In the genomic region with DNA sequence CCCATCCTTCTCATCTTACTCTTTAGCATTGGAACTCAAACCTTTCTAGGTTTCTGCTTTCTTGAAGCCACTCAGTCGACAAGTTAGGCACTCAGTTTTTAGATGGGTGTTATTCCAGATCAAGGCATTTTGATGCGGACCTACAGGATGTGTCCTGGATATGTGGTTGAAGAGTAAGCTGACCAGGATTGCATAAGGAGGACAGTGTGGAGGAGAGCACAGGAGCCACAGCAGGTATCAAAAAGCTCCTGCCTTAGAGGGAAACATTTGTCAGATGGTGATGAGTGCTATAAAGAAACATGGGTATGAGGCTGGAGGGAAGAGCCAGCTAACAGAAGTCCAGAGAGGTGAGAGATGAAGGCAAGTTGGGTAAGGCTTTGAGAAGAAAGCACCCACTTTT, we compare ENCODE assay signal across 4 cellular contexts.
TF ChIP-seq lines count a peak whose summit lies in the region.

No MANE protein-coding gene starts in this region.

TF ChIP-seq in SK-N-SH treated with all-trans-retinoic acid at 6 μM for 48 hours, 23 proteins besides CTCF, POLR2A, EP300 and RAD21:
- TF ChIP-seq TCF4 (CRISPR knock-in tag; IDR thresholded peaks at IDR 0.05; ENCODE audit: borderline replicate concordance) = no peak
- TF ChIP-seq, protein P1, sequence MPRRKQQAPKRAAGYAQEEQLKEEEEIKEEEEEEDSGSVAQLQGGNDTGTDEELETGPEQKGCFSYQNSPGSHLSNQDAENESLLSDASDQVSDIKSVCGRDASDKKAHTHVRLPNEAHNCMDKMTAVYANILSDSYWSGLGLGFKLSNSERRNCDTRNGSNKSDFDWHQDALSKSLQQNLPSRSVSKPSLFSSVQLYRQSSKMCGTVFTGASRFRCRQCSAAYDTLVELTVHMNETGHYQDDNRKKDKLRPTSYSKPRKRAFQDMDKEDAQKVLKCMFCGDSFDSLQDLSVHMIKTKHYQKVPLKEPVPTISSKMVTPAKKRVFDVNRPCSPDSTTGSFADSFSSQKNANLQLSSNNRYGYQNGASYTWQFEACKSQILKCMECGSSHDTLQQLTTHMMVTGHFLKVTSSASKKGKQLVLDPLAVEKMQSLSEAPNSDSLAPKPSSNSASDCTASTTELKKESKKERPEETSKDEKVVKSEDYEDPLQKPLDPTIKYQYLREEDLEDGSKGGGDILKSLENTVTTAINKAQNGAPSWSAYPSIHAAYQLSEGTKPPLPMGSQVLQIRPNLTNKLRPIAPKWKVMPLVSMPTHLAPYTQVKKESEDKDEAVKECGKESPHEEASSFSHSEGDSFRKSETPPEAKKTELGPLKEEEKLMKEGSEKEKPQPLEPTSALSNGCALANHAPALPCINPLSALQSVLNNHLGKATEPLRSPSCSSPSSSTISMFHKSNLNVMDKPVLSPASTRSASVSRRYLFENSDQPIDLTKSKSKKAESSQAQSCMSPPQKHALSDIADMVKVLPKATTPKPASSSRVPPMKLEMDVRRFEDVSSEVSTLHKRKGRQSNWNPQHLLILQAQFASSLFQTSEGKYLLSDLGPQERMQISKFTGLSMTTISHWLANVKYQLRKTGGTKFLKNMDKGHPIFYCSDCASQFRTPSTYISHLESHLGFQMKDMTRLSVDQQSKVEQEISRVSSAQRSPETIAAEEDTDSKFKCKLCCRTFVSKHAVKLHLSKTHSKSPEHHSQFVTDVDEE (CRISPR knock-in tag; IDR thresholded peaks at IDR 0.05) = no peak
- no peak for TF ChIP-seq ESRRG (CRISPR knock-in tag; IDR thresholded peaks at IDR 0.05)
- TF ChIP-seq SNAI2 (CRISPR knock-in tag; IDR thresholded peaks at IDR 0.05) = no peak

TF ChIP-seq in SK-N-SH, 30 proteins besides CTCF, POLR2A, EP300 and RAD21 (continues in another document):
- TF ChIP-seq RXRA (IDR thresholded peaks at IDR 0.05; ENCODE audit: borderline replicate concordance, low read depth) (no peak), TAF1 (IDR thresholded peaks at IDR 0.05; ENCODE audit: borderline replicate concordance, low read depth, low read length) (no peak), FOSL2 (IDR thresholded peaks at IDR 0.05; ENCODE audit: borderline replicate concordance, low read depth) (no peak), SIN3A (IDR thresholded peaks at IDR 0.05; ENCODE audit: borderline replicate concordance, low read depth, low read length) (no peak), SMC3 (IDR thresholded peaks at IDR 0.05; ENCODE audit: low read depth, low read length) (no peak), FOXM1 (IDR thresholded peaks at IDR 0.05; ENCODE audit: low read depth) (no peak), NRF1 (IDR thresholded peaks at IDR 0.05; ENCODE audit: low read depth, low read length) (no peak), MXI1 (IDR thresholded peaks at IDR 0.05; ENCODE audit: low read depth, low read length) (no peak), JUND (IDR thresholded peaks at IDR 0.05) (no peak), RFX5 (IDR thresholded peaks at IDR 0.05; ENCODE audit: low read length) (no peak), POLR2AphosphoS5 (IDR thresholded peaks at IDR 0.05; ENCODE audit: low read depth, low read length) (no peak)
- TF ChIP-seq, protein P2, sequence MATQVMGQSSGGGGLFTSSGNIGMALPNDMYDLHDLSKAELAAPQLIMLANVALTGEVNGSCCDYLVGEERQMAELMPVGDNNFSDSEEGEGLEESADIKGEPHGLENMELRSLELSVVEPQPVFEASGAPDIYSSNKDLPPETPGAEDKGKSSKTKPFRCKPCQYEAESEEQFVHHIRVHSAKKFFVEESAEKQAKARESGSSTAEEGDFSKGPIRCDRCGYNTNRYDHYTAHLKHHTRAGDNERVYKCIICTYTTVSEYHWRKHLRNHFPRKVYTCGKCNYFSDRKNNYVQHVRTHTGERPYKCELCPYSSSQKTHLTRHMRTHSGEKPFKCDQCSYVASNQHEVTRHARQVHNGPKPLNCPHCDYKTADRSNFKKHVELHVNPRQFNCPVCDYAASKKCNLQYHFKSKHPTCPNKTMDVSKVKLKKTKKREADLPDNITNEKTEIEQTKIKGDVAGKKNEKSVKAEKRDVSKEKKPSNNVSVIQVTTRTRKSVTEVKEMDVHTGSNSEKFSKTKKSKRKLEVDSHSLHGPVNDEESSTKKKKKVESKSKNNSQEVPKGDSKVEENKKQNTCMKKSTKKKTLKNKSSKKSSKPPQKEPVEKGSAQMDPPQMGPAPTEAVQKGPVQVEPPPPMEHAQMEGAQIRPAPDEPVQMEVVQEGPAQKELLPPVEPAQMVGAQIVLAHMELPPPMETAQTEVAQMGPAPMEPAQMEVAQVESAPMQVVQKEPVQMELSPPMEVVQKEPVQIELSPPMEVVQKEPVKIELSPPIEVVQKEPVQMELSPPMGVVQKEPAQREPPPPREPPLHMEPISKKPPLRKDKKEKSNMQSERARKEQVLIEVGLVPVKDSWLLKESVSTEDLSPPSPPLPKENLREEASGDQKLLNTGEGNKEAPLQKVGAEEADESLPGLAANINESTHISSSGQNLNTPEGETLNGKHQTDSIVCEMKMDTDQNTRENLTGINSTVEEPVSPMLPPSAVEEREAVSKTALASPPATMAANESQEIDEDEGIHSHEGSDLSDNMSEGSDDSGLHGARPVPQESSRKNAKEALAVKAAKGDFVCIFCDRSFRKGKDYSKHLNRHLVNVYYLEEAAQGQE (IDR thresholded peaks at IDR 0.05; ENCODE audit: low read depth, low read length) = no peak
- TF ChIP-seq, protein P3, sequence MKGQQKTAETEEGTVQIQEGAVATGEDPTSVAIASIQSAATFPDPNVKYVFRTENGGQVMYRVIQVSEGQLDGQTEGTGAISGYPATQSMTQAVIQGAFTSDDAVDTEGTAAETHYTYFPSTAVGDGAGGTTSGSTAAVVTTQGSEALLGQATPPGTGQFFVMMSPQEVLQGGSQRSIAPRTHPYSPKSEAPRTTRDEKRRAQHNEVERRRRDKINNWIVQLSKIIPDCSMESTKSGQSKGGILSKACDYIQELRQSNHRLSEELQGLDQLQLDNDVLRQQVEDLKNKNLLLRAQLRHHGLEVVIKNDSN (IDR thresholded peaks at IDR 0.05; ENCODE audit: borderline replicate concordance, low read depth) = no peak

TF ChIP-seq in HCT116, 20 proteins besides CTCF, POLR2A, EP300 and RAD21 (continues in another document):
- TF ChIP-seq, protein P4, sequence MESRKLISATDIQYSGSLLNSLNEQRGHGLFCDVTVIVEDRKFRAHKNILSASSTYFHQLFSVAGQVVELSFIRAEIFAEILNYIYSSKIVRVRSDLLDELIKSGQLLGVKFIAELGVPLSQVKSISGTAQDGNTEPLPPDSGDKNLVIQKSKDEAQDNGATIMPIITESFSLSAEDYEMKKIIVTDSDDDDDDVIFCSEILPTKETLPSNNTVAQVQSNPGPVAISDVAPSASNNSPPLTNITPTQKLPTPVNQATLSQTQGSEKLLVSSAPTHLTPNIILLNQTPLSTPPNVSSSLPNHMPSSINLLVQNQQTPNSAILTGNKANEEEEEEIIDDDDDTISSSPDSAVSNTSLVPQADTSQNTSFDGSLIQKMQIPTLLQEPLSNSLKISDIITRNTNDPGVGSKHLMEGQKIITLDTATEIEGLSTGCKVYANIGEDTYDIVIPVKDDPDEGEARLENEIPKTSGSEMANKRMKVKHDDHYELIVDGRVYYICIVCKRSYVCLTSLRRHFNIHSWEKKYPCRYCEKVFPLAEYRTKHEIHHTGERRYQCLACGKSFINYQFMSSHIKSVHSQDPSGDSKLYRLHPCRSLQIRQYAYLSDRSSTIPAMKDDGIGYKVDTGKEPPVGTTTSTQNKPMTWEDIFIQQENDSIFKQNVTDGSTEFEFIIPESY (IDR thresholded peaks at IDR 0.05; ENCODE audit: extremely low read depth, insufficient replicate concordance, low read length) = no peak
- TF ChIP-seq ZNF274 (IDR thresholded peaks at IDR 0.05; ENCODE audit: low read depth, low read length) (no peak), SIN3A (IDR thresholded peaks at IDR 0.05; ENCODE audit: low read depth) (no peak), TCF7L2 (IDR thresholded peaks at IDR 0.05; ENCODE audit: borderline replicate concordance, extremely low read depth, insufficient read depth, insufficient read length) (no peak), CEBPB (IDR thresholded peaks at IDR 0.05; ENCODE audit: low read depth) (no peak), SP1 (IDR thresholded peaks at IDR 0.05; ENCODE audit: low read depth) (no peak), JUND (IDR thresholded peaks at IDR 0.05) (no peak), ELF1 (IDR thresholded peaks at IDR 0.05; ENCODE audit: borderline replicate concordance, low read depth) (no peak), POLR2AphosphoS5 (IDR thresholded peaks at IDR 0.05; ENCODE audit: low read depth, low read length) (no peak)
- TF ChIP-seq, protein P5, sequence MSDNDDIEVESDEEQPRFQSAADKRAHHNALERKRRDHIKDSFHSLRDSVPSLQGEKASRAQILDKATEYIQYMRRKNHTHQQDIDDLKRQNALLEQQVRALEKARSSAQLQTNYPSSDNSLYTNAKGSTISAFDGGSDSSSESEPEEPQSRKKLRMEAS (IDR thresholded peaks at IDR 0.05) = no peak
- TF ChIP-seq, protein P2 (IDR thresholded peaks at IDR 0.05; ENCODE audit: low read depth) = no peak
- TF ChIP-seq, protein P6, sequence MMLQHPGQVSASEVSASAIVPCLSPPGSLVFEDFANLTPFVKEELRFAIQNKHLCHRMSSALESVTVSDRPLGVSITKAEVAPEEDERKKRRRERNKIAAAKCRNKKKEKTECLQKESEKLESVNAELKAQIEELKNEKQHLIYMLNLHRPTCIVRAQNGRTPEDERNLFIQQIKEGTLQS (IDR thresholded peaks at IDR 0.05) = no peak

TF ChIP-seq in K562, 482 proteins besides CTCF, POLR2A, EP300 and RAD21:
- TF ChIP-seq IFI16 (CRISPR knock-in tag; IDR thresholded peaks at IDR 0.05) (no peak), ERF (CRISPR knock-in tag; IDR thresholded peaks at IDR 0.05) (no peak), ZNF717 (CRISPR knock-in tag; IDR thresholded peaks at IDR 0.05) (no peak), DNMT1 (IDR thresholded peaks at IDR 0.05) (no peak), NFIC (IDR thresholded peaks at IDR 0.05) (no peak), CHCHD3 (CRISPR knock-in tag; IDR thresholded peaks at IDR 0.05) (no peak), KAT2B (IDR thresholded peaks at IDR 0.05; ENCODE audit: low read depth, low read length) (no peak), NR2C2 (CRISPR knock-in tag; IDR thresholded peaks at IDR 0.05) (no peak), NR2C2 (tag; IDR thresholded peaks at IDR 0.05) (no peak), MED1 (CRISPR knock-in tag; IDR thresholded peaks at IDR 0.05; ENCODE audit: borderline replicate concordance) (no peak), CREBBP (IDR thresholded peaks at IDR 0.05; ENCODE audit: low read depth, low read length) (no peak), SNRNP70 (optimal IDR thresholded peaks at IDR 0.05; ENCODE audit: low read depth, low read length) (no peak), KAT8 (IDR thresholded peaks at IDR 0.05; ENCODE audit: low read depth) (no peak), PPARD (CRISPR knock-in tag; IDR thresholded peaks at IDR 0.05) (no peak), ZC3H4 (CRISPR knock-in tag; IDR thresholded peaks at IDR 0.05; ENCODE audit: borderline replicate concordance) (no peak), SIN3A (IDR thresholded peaks at IDR 0.05; ENCODE audit: borderline replicate concordance in 2 of 2, control insufficient read depth in 1 of 2, low read depth in 2 of 2, low read length in 2 of 2) (no peak)
- TF ChIP-seq, protein P7, sequence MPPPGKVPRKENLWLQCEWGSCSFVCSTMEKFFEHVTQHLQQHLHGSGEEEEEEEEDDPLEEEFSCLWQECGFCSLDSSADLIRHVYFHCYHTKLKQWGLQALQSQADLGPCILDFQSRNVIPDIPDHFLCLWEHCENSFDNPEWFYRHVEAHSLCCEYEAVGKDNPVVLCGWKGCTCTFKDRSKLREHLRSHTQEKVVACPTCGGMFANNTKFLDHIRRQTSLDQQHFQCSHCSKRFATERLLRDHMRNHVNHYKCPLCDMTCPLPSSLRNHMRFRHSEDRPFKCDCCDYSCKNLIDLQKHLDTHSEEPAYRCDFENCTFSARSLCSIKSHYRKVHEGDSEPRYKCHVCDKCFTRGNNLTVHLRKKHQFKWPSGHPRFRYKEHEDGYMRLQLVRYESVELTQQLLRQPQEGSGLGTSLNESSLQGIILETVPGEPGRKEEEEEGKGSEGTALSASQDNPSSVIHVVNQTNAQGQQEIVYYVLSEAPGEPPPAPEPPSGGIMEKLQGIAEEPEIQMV (tag; conservative IDR thresholded peaks at IDR 0.05; ENCODE audit: low read depth) = no peak
- TF ChIP-seq, protein P8, sequence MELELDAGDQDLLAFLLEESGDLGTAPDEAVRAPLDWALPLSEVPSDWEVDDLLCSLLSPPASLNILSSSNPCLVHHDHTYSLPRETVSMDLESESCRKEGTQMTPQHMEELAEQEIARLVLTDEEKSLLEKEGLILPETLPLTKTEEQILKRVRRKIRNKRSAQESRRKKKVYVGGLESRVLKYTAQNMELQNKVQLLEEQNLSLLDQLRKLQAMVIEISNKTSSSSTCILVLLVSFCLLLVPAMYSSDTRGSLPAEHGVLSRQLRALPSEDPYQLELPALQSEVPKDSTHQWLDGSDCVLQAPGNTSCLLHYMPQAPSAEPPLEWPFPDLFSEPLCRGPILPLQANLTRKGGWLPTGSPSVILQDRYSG (tag; conservative IDR thresholded peaks at IDR 0.05; ENCODE audit: low read depth) = no peak
